In the genomic region with DNA sequence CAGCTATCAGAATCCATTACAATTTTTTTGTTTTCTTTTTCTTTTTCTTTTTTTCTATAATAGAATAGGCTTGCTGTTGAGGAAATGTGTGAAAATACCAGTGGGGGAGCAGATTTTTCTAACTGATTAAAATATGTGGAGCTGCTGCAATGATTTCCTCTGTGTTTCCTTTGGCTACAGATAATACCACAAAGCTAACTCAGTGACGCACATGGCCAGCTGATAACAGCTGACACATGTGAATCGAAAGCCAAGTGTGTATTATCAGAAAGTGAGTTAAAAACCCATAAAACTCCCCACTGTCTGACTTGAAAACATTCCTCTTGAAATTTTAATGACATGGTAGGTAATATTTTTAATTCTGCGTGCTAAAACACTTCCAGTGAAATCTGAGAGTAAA, we compare ENCODE assay signal across 8 cellular contexts.
A peak's percentile ranks its signal among the peaks of the same experiment; 100 is the strongest.
DNase-seq lines count a peak whose midpoint lies in the region; ATAC-seq and TF ChIP-seq lines count a peak whose summit lies in the region.

No MANE protein-coding gene starts in this region.

- peak; percentile 47 to 77 (median 55) for DNase-seq in CD4-positive, alpha-beta memory T cell
- DNase-seq in T-helper 17 cell: no peak
- DNase-seq in foreskin melanocyte: peak; percentile 29
- DNase-seq in transverse colon: peak; percentile 10
- no peak for DNase-seq in psoas muscle
- no peak for DNase-seq in DMS153 treated with DMSO at 0.1 percent for 48 hours (lab: John Stamatoyannopoulos, UW; ENCODE audit: unreplicated experiment)
- DNase-seq in type B pancreatic cell (ENCODE audit: extremely low spot score, unreplicated experiment): no peak

- peaks cover 15% of the 10 kb centered on the region for H3K4me1 ChIP-seq in CD4-positive, alpha-beta memory T cell (ENCODE audit: insufficient read depth, low read length)
- H3K4me1 ChIP-seq in transverse colon (no peaks in the 10 kb centered on the region), psoas muscle (no peaks in the 10 kb centered on the region)

- TF ChIP-seq EP300 in transverse colon (IDR thresholded peaks at IDR 0.05; ENCODE audit: low read depth): no peak

- in situ Hi-C loops in transverse colon (cut with MboI; ENCODE audit: low pct_ligation_motif_present in 1 of 4, low pct_unique_long_range_greater_than_20kb in 1 of 4, low sequenced_read_pairs in 3 of 4): no loop called here

- no peaks in the 10 kb centered on the region for H3K27me3 ChIP-seq in CD4-positive, alpha-beta memory T cell (ENCODE audit: insufficient read depth, low read length)
- H3K27me3 ChIP-seq in transverse colon (no peaks in the 10 kb centered on the region), psoas muscle (ENCODE audit: insufficient read depth in 3 of 3, low read length in 2 of 3) (no peaks in the 10 kb centered on the region)

- WGBS in transverse colon (ENCODE audit: low coverage in 1 of 2), 2 donors: 50 to 56% methylated on average over 3 of the region's 3 CpGs
- 10 to 18% (median 17%) methylated on average over 3 of the region's 3 CpGs for WGBS in psoas muscle, 3 donors

- intact Hi-C loops in CD4-positive, alpha-beta memory T cell (cut with micrococcal nuclease): no loop called here
- intact Hi-C loops in transverse colon (cut with DNase I; ENCODE audit: low total_unique reads): no loop called here
- intact Hi-C loops in psoas muscle (cut with DNase I): no loop called here

- TF ChIP-seq CTCF in transverse colon (IDR thresholded peaks at IDR 0.05): no peak
- TF ChIP-seq CTCF in psoas muscle (IDR thresholded peaks at IDR 0.05): no peak
- TF ChIP-seq CTCF in type B pancreatic cell (conservative IDR thresholded peaks at IDR 0.05): no peak

- peaks cover 4 to 15% (median 8%) of the 10 kb centered on the region in 4 donors for H3K4me1 Mint-ChIP-seq in CD4-positive, alpha-beta memory T cell
- peaks cover 4% of the 10 kb centered on the region for H3K4me1 Mint-ChIP-seq in T-helper 17 cell
- H3K4me1 Mint-ChIP-seq in type B pancreatic cell (ENCODE audit: unreplicated experiment): no peaks in the 10 kb centered on the region

- ATAC-seq in GM21529 (IDR thresholded peaks at IDR 0.05; ENCODE audit: unreplicated experiment) (peak; percentile 63), T-helper 17 cell (peak; percentile 94), psoas muscle (no peak)

- H3K9me3 ChIP-seq in CD4-positive, alpha-beta memory T cell (ENCODE audit: control insufficient read depth in 1 of 2, low read length in 2 of 2): no peaks in the 10 kb centered on the region
- no peaks in the 10 kb centered on the region for H3K9me3 ChIP-seq in T-helper 17 cell (ENCODE audit: control insufficient read depth, low read length, poor library complexity, severe bottlenecking)
- no peaks in the 10 kb centered on the region for H3K9me3 ChIP-seq in transverse colon
- no peaks in the 10 kb centered on the region for H3K9me3 ChIP-seq in psoas muscle

- peak overlapping the region in 2 of 8 donors; percentile 12 to 49 for H3K4me3 Mint-ChIP-seq in CD4-positive, alpha-beta memory T cell
- H3K4me3 Mint-ChIP-seq in T-helper 17 cell (no peak overlapping the region), type B pancreatic cell (no peak overlapping the region)

- H3K36me3 ChIP-seq in CD4-positive, alpha-beta memory T cell (ENCODE audit: insufficient read depth, low read length): no peaks in the 10 kb centered on the region
- H3K36me3 ChIP-seq in transverse colon: no peaks in the 10 kb centered on the region
- no peaks in the 10 kb centered on the region for H3K36me3 ChIP-seq in psoas muscle (ENCODE audit: insufficient read depth in 1 of 2, low read depth in 1 of 2)

- CTCF ChIA-PET in CD4-positive, alpha-beta memory T cell (lab: Charles Lee; ENCODE audit: partially characterized antibody): interaction anchor here (1.1 to 2.4 kb wide), 2 partner anchors 32 to 658 kb away, joined by 3 to 5 read pairs; no protein-coding TSS in a partner anchor

- H3K36me3 Mint-ChIP-seq in CD4-positive, alpha-beta memory T cell: no peaks in the 10 kb centered on the region
- H3K36me3 Mint-ChIP-seq in T-helper 17 cell (ENCODE audit: low read depth): peaks cover 2% of the 10 kb centered on the region
- no peaks in the 10 kb centered on the region for H3K36me3 Mint-ChIP-seq in type B pancreatic cell

- H3K27ac Mint-ChIP-seq in CD4-positive, alpha-beta memory T cell: peak overlapping the region in 4 of 7 donors; percentile 20 to 84 (median 38)
- H3K27ac Mint-ChIP-seq in T-helper 17 cell (peak overlapping the region; percentile 43), type B pancreatic cell (no peak overlapping the region)

- no peak overlapping the region for H3K27ac ChIP-seq in CD4-positive, alpha-beta memory T cell (ENCODE audit: low read depth, low read length)
- no peak overlapping the region for H3K27ac ChIP-seq in transverse colon
- no peak overlapping the region for H3K27ac ChIP-seq in psoas muscle

- H3K4me3 ChIP-seq in CD4-positive, alpha-beta memory T cell (ENCODE audit: low read length in 2 of 2): no peak overlapping the region
- H3K4me3 ChIP-seq in transverse colon: no peak overlapping the region
- H3K4me3 ChIP-seq in psoas muscle: no peak overlapping the region

- H3K9me3 Mint-ChIP-seq in CD4-positive, alpha-beta memory T cell: peaks cover 0 to 2% (median 0%) of the 10 kb centered on the region in 8 donors
- peaks cover 6% of the 10 kb centered on the region for H3K9me3 Mint-ChIP-seq in type B pancreatic cell

- H3K27me3 Mint-ChIP-seq in CD4-positive, alpha-beta memory T cell: peaks cover 0 to 2% of the 10 kb centered on the region in 2 donors
- peaks cover 5% of the 10 kb centered on the region for H3K27me3 Mint-ChIP-seq in T-helper 17 cell
- H3K27me3 Mint-ChIP-seq in type B pancreatic cell: no peaks in the 10 kb centered on the region

- POLR2A ChIA-PET in CD4-positive, alpha-beta memory T cell (lab: Charles Lee; ENCODE audit: partially characterized antibody): no interaction called here

- no peak for TF ChIP-seq POLR2A in transverse colon (IDR thresholded peaks at IDR 0.05)

Comparison
In these comparisons a context has a peak if more than half of its experiments do, and no peak if none do; other contexts are left out.
1. DNase-seq: peak in CD4-positive, alpha-beta memory T cell (5 of 5), foreskin melanocyte (single experiment) and transverse colon (single experiment); none in T-helper 17 cell (0 of 3), psoas muscle (0 of 2), DMS153 treated with DMSO at 0.1 percent for 48 hours (single experiment) and type B pancreatic cell (single experiment).
2. ATAC-seq: peak in GM21529 (single experiment) and T-helper 17 cell (single experiment); none in psoas muscle (0 of 4).